Comparison of ENCODE assay signal across 8 cellular contexts in genomic region chr1:155323729-155324040, GRCh38.
DNase-seq lines count a peak whose midpoint lies in the region; ATAC-seq and FAIRE-seq lines count a peak whose summit lies in the region.

No MANE protein-coding gene starts in this region.

- FAIRE-seq in GM18507 (lab: Jason Lieb, UNC) = no peak

- peak; percentile 70 for DNase-seq in 8988T
- peak; percentile 71 for DNase-seq in GM18507 (ENCODE audit: extremely low spot score, insufficient read length, low read depth)
- peak; percentile 93 for DNase-seq in NCI-H345 treated with DMSO at 0.1 percent for 48 hours (lab: John Stamatoyannopoulos, UW; ENCODE audit: unreplicated experiment)
- DNase-seq in activated CD4-positive, CD25-positive, alpha-beta regulatory T cell treated with anti-CD3 and anti-CD28 coated beads, Interleukin-2, amount 50 U/mL, for 72 hours = peak; percentile 82
- DNase-seq in cerebellar cortex (ENCODE audit: low spot score) = peak; percentile 75
- peak; percentile 48 for DNase-seq in kidney glomerular epithelial cell (lab: John Stamatoyannopoulos, UW)
- peak; percentile 55 to 66 for DNase-seq in stimulated activated CD4-positive, alpha-beta T cell treated with anti-CD3 and anti-CD28 coated beads, Interleukin-1b, Interleukin-23, amount 100 ng/mL, for 1 hour (ENCODE audit: low read depth in 2 of 2)

- ATAC-seq in HG03097 (IDR thresholded peaks at IDR 0.05; ENCODE audit: low FRiP score, unreplicated experiment) = peak; percentile 25

Comparison
In these comparisons a context has a peak if more than half of its experiments do, and no peak if none do; other contexts are left out.
1. Peak in every context shown above with its lines: DNase-seq and ATAC-seq.